ENCODE assay signal across 15 cellular contexts in genomic region chr1:11383553-11384169, GRCh38.
DNase-seq lines count a peak whose midpoint lies in the region; TF ChIP-seq lines count a peak whose summit lies in the region.
"Had no signal": no experiment of that assay in that cellular context is flagged by ENCODE, and none has a peak within 500 bp of the region (broad histone marks: within the 10 kb centered on the region; RNA-seq: fewer than 3 reads in every experiment).

No MANE protein-coding gene starts in this region.

- no peaks in the 10 kb centered on the region for H3K4me1 ChIP-seq in BE2C
- H3K4me1 ChIP-seq: colonic mucosa, esophagus squamous epithelium had no signal

- H3K36me3 Mint-ChIP-seq in activated naive CD8-positive, alpha-beta T cell treated with anti-CD3 and anti-CD28 coated beads for 36 hours: no peaks in the 10 kb centered on the region

- peak overlapping the region; percentile 65 for H3K27ac Mint-ChIP-seq in activated naive CD8-positive, alpha-beta T cell treated with anti-CD3 and anti-CD28 coated beads for 36 hours

- H3K27me3 ChIP-seq in BE2C: no peaks in the 10 kb centered on the region
- H3K27me3 ChIP-seq: colonic mucosa had no signal

- H3K4me1 Mint-ChIP-seq in activated naive CD8-positive, alpha-beta T cell treated with anti-CD3 and anti-CD28 coated beads for 36 hours: peaks cover 22% of the 10 kb centered on the region

- no peak for TF ChIP-seq CTCF in BE2C (IDR thresholded peaks at IDR 0.05; ENCODE audit: low read depth, low read length)

- H3K36me3 ChIP-seq in BE2C: no peaks in the 10 kb centered on the region
- H3K36me3 ChIP-seq: colonic mucosa, esophagus squamous epithelium had no signal

- no peak overlapping the region for H3K4me3 ChIP-seq in BE2C (ENCODE audit: low read depth, low read length)
- H3K4me3 ChIP-seq: colonic mucosa, esophagus squamous epithelium, GM23248, lung had no signal

- peaks cover 3% of the 10 kb centered on the region for H3K9me3 Mint-ChIP-seq in activated naive CD8-positive, alpha-beta T cell treated with anti-CD3 and anti-CD28 coated beads for 36 hours

- H3K9me3 ChIP-seq in BE2C: no peaks in the 10 kb centered on the region
- H3K9me3 ChIP-seq: colonic mucosa, esophagus squamous epithelium had no signal

- peak; percentile 7 for DNase-seq in activated CD4-positive, alpha-beta T cell treated with anti-CD3 and anti-CD28 coated beads for 48 hours
- DNase-seq in activated CD4-positive, alpha-beta T cell treated with anti-CD3 and anti-CD28 coated beads, Interleukin-2, amount 50 U/mL, for 4 hours: no peak
- DNase-seq in NCI-H1694 (lab: John Stamatoyannopoulos, UW) (peak; percentile 71), occipital lobe (lab: John Stamatoyannopoulos, UW) (peak; percentile 10), BE2C (no peak), NCI-H524 (lab: John Stamatoyannopoulos, UW) (no peak), NCI-H526 (lab: John Stamatoyannopoulos, UW) (no peak)
- no peak for DNase-seq in activated naive CD8-positive, alpha-beta T cell treated with anti-CD3 and anti-CD28 coated beads for 36 hours
- DNase-seq: activated effector memory CD4-positive, alpha-beta T cell treated with Interleukin-2 at 50 U/mL for 16 hours; colonic mucosa; DMS53; esophagus squamous epithelium; GM23248; NCI-H510A treated with DMSO at 0.1 percent for 48 hours had no signal

- peak overlapping the region; percentile 27 for H3K4me3 Mint-ChIP-seq in activated naive CD8-positive, alpha-beta T cell treated with anti-CD3 and anti-CD28 coated beads for 36 hours

- no peaks in the 10 kb centered on the region for H3K27me3 Mint-ChIP-seq in activated naive CD8-positive, alpha-beta T cell treated with anti-CD3 and anti-CD28 coated beads for 36 hours

Comparison
In these comparisons a context has a peak if more than half of its experiments do, and no peak if none do; other contexts are left out.
1. DNase-seq: peak in activated CD4-positive, alpha-beta T cell treated with anti-CD3 and anti-CD28 coated beads for 48 hours (single experiment), NCI-H1694 (single experiment) and occipital lobe (single experiment); none in activated CD4-positive, alpha-beta T cell treated with anti-CD3 and anti-CD28 coated beads, Interleukin-2, amount 50 U/mL, for 4 hours (0 of 2), activated naive CD8-positive, alpha-beta T cell treated with anti-CD3 and anti-CD28 coated beads for 36 hours (single experiment), BE2C (single experiment), NCI-H524 (0 of 2) and NCI-H526 (0 of 2).